In the genomic region with DNA sequence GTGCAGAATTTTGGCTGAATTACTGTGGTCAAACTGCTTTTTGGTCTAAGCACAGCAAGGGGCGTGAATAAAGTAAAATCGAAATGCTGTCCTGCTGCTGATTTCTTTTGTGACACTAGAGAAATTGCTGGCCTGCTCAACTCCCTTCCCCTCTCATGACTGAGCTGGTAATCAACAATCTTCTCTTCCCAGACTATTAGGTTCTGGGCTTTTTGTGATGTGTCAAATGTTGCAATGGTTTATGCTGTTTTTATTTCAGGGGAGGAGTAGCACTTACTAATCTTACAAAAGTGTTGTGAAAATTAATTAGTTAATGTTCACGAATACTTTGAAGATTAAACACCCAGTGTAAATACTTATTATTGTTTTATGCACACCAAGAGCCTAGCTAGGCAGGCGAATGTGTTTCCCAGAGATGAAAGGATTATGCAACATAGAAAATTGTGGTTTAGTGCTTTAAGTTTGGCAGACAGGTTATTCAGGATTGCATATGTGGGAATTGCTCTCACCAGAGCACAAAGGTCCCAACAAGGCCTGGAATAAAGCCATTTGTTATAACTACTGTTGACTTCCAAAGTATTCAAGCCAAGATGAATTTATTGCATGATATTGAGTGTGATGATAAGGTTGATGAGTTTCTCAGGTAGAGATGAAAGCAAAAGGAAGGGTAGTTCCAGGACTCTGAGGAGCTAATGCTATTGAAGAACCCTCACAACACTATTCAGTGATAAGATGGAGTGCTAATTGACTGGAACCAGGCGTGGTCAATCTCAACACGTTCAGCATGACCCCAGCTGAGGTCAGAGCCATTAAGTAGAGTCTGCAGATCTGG, we compare ENCODE assay signal across 14 cellular contexts.
DNase-seq lines count a peak whose midpoint lies in the region; ATAC-seq and TF ChIP-seq lines count a peak whose summit lies in the region.
"Had no signal": no experiment of that assay in that cellular context is flagged by ENCODE, and none has a peak within 500 bp of the region (broad histone marks: within the 10 kb centered on the region; RNA-seq: fewer than 3 reads in every experiment).

No MANE protein-coding gene starts in this region.

- H3K27me3 ChIP-seq in breast epithelium, result no peaks in the 10 kb centered on the region
- H3K27me3 ChIP-seq in right lobe of liver, result no peaks in the 10 kb centered on the region

- intact Hi-C loops in breast epithelium (cut with DNase I; ENCODE audit: low total_unique reads) (no loop called here), right lobe of liver (cut with DNase I) (no loop called here)

- H3K27ac ChIP-seq in breast epithelium, result peak overlapping the region; percentile 29 to 48
- peak overlapping the region in 1 of 3 donors; percentile 4 for H3K27ac ChIP-seq in right lobe of liver

- peak; percentile 86 for DNase-seq in DMS79 (lab: John Stamatoyannopoulos, UW)
- DNase-seq in NCI-H2107 treated with DMSO at 0.1 percent for 48 hours (lab: John Stamatoyannopoulos, UW; ENCODE audit: unreplicated experiment), result peak; percentile 30
- DNase-seq in breast epithelium (ENCODE audit: low spot score in 2 of 2), result no peak
- DNase-seq in right lobe of liver, result peak in 1 of 3 donors; percentile 56
- DNase-seq in GM20000 (ENCODE audit: low spot score), result no peak
- DNase-seq in AG08396 (ENCODE audit: low spot score), result no peak
- DNase-seq: activated CD4-positive, CD25-positive, alpha-beta regulatory T cell treated with anti-CD3 and anti-CD28 coated beads, Interleukin-2, amount 50 U/mL, for 72 hours; activated T-cell treated with anti-CD3 and anti-CD28 coated beads, Interleukin-2, amount 50 U/mL, for 48 hours; GDM1; naive B cell; NK-92 treated with Interleukin-12 subunit alpha and Interleukin-12 subunit beta, amount 100 ng/mL, for 24 hours; stimulated activated CD4-positive, alpha-beta T cell treated with anti-CD3 and anti-CD28 coated beads, Interleukin-15, amount 100 ng/mL, for 24 hours had no signal

- WGBS in right lobe of liver (ENCODE audit: insufficient coverage, low coverage, low lambda C conversion rate, missing lambda C conversion rate), result 38% methylated on average over 6 of the region's 6 CpGs

- H3K36me3 ChIP-seq in breast epithelium (no peaks in the 10 kb centered on the region), right lobe of liver (no peaks in the 10 kb centered on the region)

- peak; percentile 85 to 97 (median 92) for ATAC-seq in right lobe of liver
- ATAC-seq in GM18907 (IDR thresholded peaks at IDR 0.05; ENCODE audit: unreplicated experiment), result no peak
- ATAC-seq in GM21737 (IDR thresholded peaks at IDR 0.05; ENCODE audit: unreplicated experiment), result no peak

- no peak for TF ChIP-seq CTCF in breast epithelium (IDR thresholded peaks at IDR 0.05)
- TF ChIP-seq CTCF in right lobe of liver (IDR thresholded peaks at IDR 0.05), result no peak
- TF ChIP-seq CTCF in GM20000 (IDR thresholded peaks at IDR 0.05; ENCODE audit: extremely low read depth, missing control alignments), result no peak

- H3K4me3 ChIP-seq in breast epithelium (no peak overlapping the region), right lobe of liver (no peak overlapping the region)

- TF ChIP-seq POLR2A in breast epithelium (IDR thresholded peaks at IDR 0.05) (no peak), right lobe of liver (IDR thresholded peaks at IDR 0.05) (no peak)

- H3K9me3 ChIP-seq in breast epithelium, result no peaks in the 10 kb centered on the region
- no peaks in the 10 kb centered on the region for H3K9me3 ChIP-seq in right lobe of liver

- H3K4me1 ChIP-seq in breast epithelium, result peaks cover 0 to 4% of the 10 kb centered on the region in 2 donors
- peaks cover 0 to 11% (median 0%) of the 10 kb centered on the region in 4 donors for H3K4me1 ChIP-seq in right lobe of liver

Comparison
In these comparisons a context has a peak if more than half of its experiments do, and no peak if none do; other contexts are left out.
1. DNase-seq: peak in DMS79 (single experiment) and NCI-H2107 treated with DMSO at 0.1 percent for 48 hours (single experiment); none in breast epithelium (0 of 2), GM20000 (single experiment) and AG08396 (single experiment).
2. ATAC-seq: peak in right lobe of liver (4 of 4); none in GM18907 (single experiment) and GM21737 (single experiment).